In the genomic region with DNA sequence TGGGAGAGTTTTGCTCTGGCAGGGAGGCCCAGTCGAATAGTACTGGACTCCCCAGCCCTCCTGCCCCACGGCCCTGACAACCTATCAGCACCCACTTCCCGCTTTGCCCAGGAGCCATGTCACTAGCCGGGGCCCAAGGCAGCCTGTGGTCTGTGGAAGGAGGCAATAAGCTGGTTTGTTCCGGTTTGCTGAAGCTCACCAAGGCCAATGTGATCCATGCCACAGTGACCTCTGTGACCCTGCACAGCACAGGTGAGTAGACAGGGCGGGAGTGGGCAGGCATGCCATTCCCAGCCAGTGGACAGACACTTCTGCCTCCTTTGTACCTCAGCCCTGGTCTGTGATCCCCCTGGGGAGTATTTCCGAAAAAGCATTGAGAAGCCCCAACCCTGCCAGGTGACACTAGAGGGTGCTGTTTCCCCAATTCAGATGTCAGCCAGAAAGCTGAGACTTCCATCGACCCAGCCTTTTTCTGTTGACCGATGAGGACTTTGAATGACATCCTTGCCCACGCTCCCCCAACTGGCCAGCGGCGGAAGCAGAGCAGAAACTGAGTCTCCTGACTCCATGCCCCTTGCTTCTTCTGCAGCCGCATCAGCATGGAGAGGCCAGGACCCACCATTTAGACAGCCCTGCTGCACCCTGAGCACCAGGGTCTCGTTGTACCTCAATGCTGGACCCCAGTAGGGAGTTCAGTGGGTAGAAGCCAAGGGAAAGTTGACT, we compare ENCODE assay signal across 8 cellular contexts. TPM values are rescaled to one million over a fixed set of nuclear protein-coding genes. Genes with fewer than 3 reads are reported as not detected.
A peak's percentile ranks its signal among the peaks of the same experiment; 100 is the strongest.
DNase-seq lines count a peak whose midpoint lies in the region; ATAC-seq, FAIRE-seq and TF ChIP-seq lines count a peak whose summit lies in the region.

No MANE protein-coding gene starts in this region.

- H3K4me1 Mint-ChIP-seq in T-helper 2 cell treated with Interferon-gamma antibody and Interleukin-4, amounts not matched to agents 5 μg/mL and 100 μg/mL, for 36 hours (ENCODE audit: low read depth): peaks cover 6% of the 10 kb centered on the region

- peak; percentile 78 for ATAC-seq in HG02588 (IDR thresholded peaks at IDR 0.05; ENCODE audit: unreplicated experiment)
- ATAC-seq in GM12878: peak; percentile 93

- DNase-seq in NCI-H1417 (lab: John Stamatoyannopoulos, UW) (peak; percentile 18 to 76 (median 63)), NCI-H1417 treated with DMSO at 0.1 percent for 48 hours (lab: John Stamatoyannopoulos, UW) (no peak), NCI-H1436 (lab: John Stamatoyannopoulos, UW) (peak; percentile 75), GM12878 (ENCODE audit: low read depth, low spot score) (no peak), inferior parietal cortex (ENCODE audit: extremely low spot score) (peak; percentile 65)
- DNase-seq in T-helper 2 cell treated with Interferon-gamma antibody and Interleukin-4, amounts not matched to agents 5 μg/mL and 100 μg/mL, for 36 hours (ENCODE audit: low spot score): peak; percentile 23
- DNase-seq in stimulated activated CD4-positive, alpha-beta T cell treated with anti-CD3 and anti-CD28 coated beads, Interleukin-1b, Interleukin-23, amount 100 ng/mL, for 48 hours: peak; percentile 53

- no peaks in the 10 kb centered on the region for H3K27me3 ChIP-seq in GM12878 (replicated peaks in 1 of 2; ENCODE audit: control insufficient read depth in 2 of 2, insufficient read depth in 2 of 2, low read length in 1 of 2)

- no peak overlapping the region for H3K4me2 ChIP-seq in GM12878 (ENCODE audit: control insufficient read depth, insufficient read depth)

- no peaks in the 10 kb centered on the region for H3K9me3 Mint-ChIP-seq in T-helper 2 cell treated with Interferon-gamma antibody and Interleukin-4, amounts not matched to agents 5 μg/mL and 100 μg/mL, for 36 hours

- peaks cover 14% of the 10 kb centered on the region for H3K36me3 Mint-ChIP-seq in T-helper 2 cell treated with Interferon-gamma antibody and Interleukin-4, amounts not matched to agents 5 μg/mL and 100 μg/mL, for 36 hours (ENCODE audit: low read depth)

- no peaks in the 10 kb centered on the region for H3K27me3 Mint-ChIP-seq in T-helper 2 cell treated with Interferon-gamma antibody and Interleukin-4, amounts not matched to agents 5 μg/mL and 100 μg/mL, for 36 hours (ENCODE audit: low read depth)

- H3K27ac ChIP-seq in GM12878 (ENCODE audit: control insufficient read depth, insufficient read depth): no peak overlapping the region

- TF ChIP-seq POLR2A in GM12878 (IDR thresholded peaks at IDR 0.05; ENCODE audit: low read depth, low read length): no peak

- BruUV-seq in GM12878 (replicated peaks; lab: Mats Ljungman, UMichigan): no TSS peak

- in situ Hi-C loops in GM12878 (cut with MboI): no loop called here

- CTCF ChIA-PET in GM12878 (lab: Yijun Ruan, JAX): interaction anchor here (0.6 to 5.8 kb wide), 31 partner anchors 7 to 250 kb away, joined by 3 to 118 read pairs (median 5); partner anchors contain the start of genes GRPEL2, IL17B and PCYOX1L

- POLR2A ChIA-PET in GM12878 (lab: Charles Lee): interaction anchor here (1.1 kb wide), 1 partner anchor 10 kb away, joined by 3 read pairs; the partner anchor contains the start of gene PCYOX1L

- H3K4me3 ChIP-seq in GM12878: no peak overlapping the region

- SMC1A ChIA-PET in GM12878 (lab: Charles Lee; ENCODE audit: uncharacterized antibody, unreplicated experiment): interaction anchor here (0.7 to 2.9 kb wide), 10 partner anchors 14 to 194 kb away, joined by 3 to 25 read pairs (median 4); partner anchors contain the start of gene GRPEL2

- intact Hi-C loops in GM12878 (cut with micrococcal nuclease; ENCODE audit: unreplicated experiment): loop anchor here (1.0 to 2.0 kb wide), 2 partner anchors 50 to 197 kb away; no protein-coding TSS in a partner anchor

- TF ChIP-seq CTCF in GM12878 (IDR thresholded peaks at IDR 0.05 in 2 of 3, conservative IDR thresholded peaks at IDR 0.05 in 1 of 3; ENCODE audit: control insufficient read depth in 2 of 3, extremely low read depth in 1 of 3, insufficient read depth in 1 of 3, low read depth in 3 of 3, low read length in 3 of 3): peak; percentile 83 to 84 (median 83)

- no peaks in the 10 kb centered on the region for H3K4me1 ChIP-seq in GM12878 (ENCODE audit: control insufficient read depth, insufficient read depth, low read length)

- peak overlapping the region; percentile 16 for H3K27ac Mint-ChIP-seq in T-helper 2 cell treated with Interferon-gamma antibody and Interleukin-4, amounts not matched to agents 5 μg/mL and 100 μg/mL, for 36 hours

- peak; percentile 59 for TF ChIP-seq RAD21 in GM12878 (IDR thresholded peaks at IDR 0.05; ENCODE audit: insufficient read depth, low read depth, low read length)

- no peaks in the 10 kb centered on the region for H3K79me2 ChIP-seq in GM12878 (ENCODE audit: control insufficient read depth, insufficient read depth, low read length)

- H3K9ac ChIP-seq in GM12878 (ENCODE audit: control insufficient read depth, insufficient read depth, low read length): no peak overlapping the region

- no peaks in the 10 kb centered on the region for H3K36me3 ChIP-seq in GM12878 (ENCODE audit: control insufficient read depth in 2 of 2, insufficient read depth in 2 of 2, low read length in 1 of 2)

- H3K9me3 ChIP-seq in GM12878 (replicated peaks; ENCODE audit: control insufficient read depth, insufficient read depth, low read length): no peaks in the 10 kb centered on the region

- 36% methylated on average over 14 of the region's 14 CpGs for WGBS in GM12878 (ENCODE audit: insufficient coverage, insufficient replicate concordance, low lambda C conversion rate, missing lambda C conversion rate)

- H3K4me3 Mint-ChIP-seq in T-helper 2 cell treated with Interferon-gamma antibody and Interleukin-4, amounts not matched to agents 5 μg/mL and 100 μg/mL, for 36 hours: no peak overlapping the region

- no peak overlapping the region for H2AFZ ChIP-seq in GM12878 (ENCODE audit: control insufficient read depth, low read depth, low read length)

- FAIRE-seq in GM12878 (lab: Jason Lieb, UNC): peak; percentile 87

- no peaks in the 10 kb centered on the region for H4K20me1 ChIP-seq in GM12878 (ENCODE audit: control insufficient read depth, insufficient read depth)

- no peak for TF ChIP-seq EP300 in GM12878 (IDR thresholded peaks at IDR 0.05; ENCODE audit: borderline replicate concordance in 1 of 2, control insufficient read depth in 1 of 2, low read depth in 2 of 2, low read length in 2 of 2)

- RAD21 ChIA-PET in GM12878 (lab: Charles Lee; ENCODE audit: unreplicated experiment): interaction anchor here (1.1 to 2.8 kb wide), 8 partner anchors 22 to 251 kb away, joined by 3 to 8 read pairs (median 6); partner anchors contain the start of gene GRPEL2

RNA-seq across cellular contexts. Expression of gene PCYOX1L, which starts 9.6 kb away (rescaled TPM):
- 15.2 and 16.0 TPM in 2 replicates for total RNA-seq in GM12878 (2013; cell fraction: nucleolus; rRNA removed)
- total RNA-seq in GM12878 (2014; rRNA removed) (12.4 and 13.4 TPM in 2 replicates), GM12878 (2014; rRNA removed; fragmentation: Illumina TruSeq; extraction: Trizol) (10.3 and 10.5 TPM in 2 replicates), GM12878 (2021) (13.4 and 13.5 TPM in 2 replicates)
- 7.8 TPM for polyA plus RNA-seq in GM12878 (2011; ENCODE audit: low read depth)
- polyA plus RNA-seq in GM12878 (2011; rRNA removed) (8.0 and 9.6 TPM in 2 replicates), GM12878 (2014; fragmentation: Illumina TruSeq; extraction: Trizol) (12.6 and 15.4 TPM in 2 replicates), GM12878 (2014; fragmentation: Nextera tagmentation; extraction: Ambion mirVana) (1 to 10 TPM; 2.9 to 5.4 TPM), GM12878 (2014; rRNA removed) (14.6 and 14.8 TPM in 2 replicates), GM12878 (2016; fragmentation: Nextera tagmentation; extraction: Ambion mirVana) (10 to 100 TPM; 15.3 to 17.0 TPM)
- 10.3 and 12.5 TPM in 2 replicates for polyA plus RNA-seq in GM12878 (2011; cell fraction: cytosol; rRNA removed)
- 19.6 and 29.1 TPM in 2 replicates for polyA plus RNA-seq in GM12878 (2011; cell fraction: nucleus; rRNA removed)
- polyA plus RNA-seq in GM12878 (2012): 10.3 and 10.5 TPM in 2 replicates
- polyA minus RNA-seq in GM12878 (2011; rRNA and poly(A)+ RNA removed): 7.7 and 10.1 TPM in 2 replicates
- 1.7 and 1.9 TPM in 2 replicates for polyA minus RNA-seq in GM12878 (2011; cell fraction: cytosol; rRNA and poly(A)+ RNA removed)
- polyA minus RNA-seq in GM12878 (2011; cell fraction: nucleus; rRNA and poly(A)+ RNA removed): 8.5 and 11.9 TPM in 2 replicates

RNA-seq across cellular contexts. Expression of gene IL17B, which starts 11.7 kb away (rescaled TPM):
- not detected in 2 replicates for total RNA-seq in GM12878 (2013; cell fraction: nucleolus; rRNA removed)
- not detected in 2 replicates for total RNA-seq in GM12878 (2014; rRNA removed)
- total RNA-seq in GM12878 (2014; rRNA removed; fragmentation: Illumina TruSeq; extraction: Trizol): not detected in 2 replicates
- total RNA-seq in GM12878 (2021): not detected in 2 replicates
- not detected for polyA plus RNA-seq in GM12878 (2011; ENCODE audit: low read depth)
- polyA plus RNA-seq in GM12878 (2011; rRNA removed): not detected in 2 replicates
- polyA plus RNA-seq in GM12878 (2011; cell fraction: cytosol; rRNA removed): 0.13 and 0.22 TPM in 2 replicates
- 0.22 TPM in 1 of 2 replicates, not detected in the other for polyA plus RNA-seq in GM12878 (2011; cell fraction: nucleus; rRNA removed)
- polyA plus RNA-seq in GM12878 (2012): 0.18 TPM in 1 of 2 replicates, not detected in the other
- polyA plus RNA-seq in GM12878 (2014; fragmentation: Illumina TruSeq; extraction: Trizol): not detected in 2 replicates
- not detected for polyA plus RNA-seq in GM12878 (2014; fragmentation: Nextera tagmentation; extraction: Ambion mirVana)
- polyA plus RNA-seq in GM12878 (2014; rRNA removed): not detected in 2 replicates
- not detected for polyA plus RNA-seq in GM12878 (2016; fragmentation: Nextera tagmentation; extraction: Ambion mirVana)
- not detected in 2 replicates for polyA minus RNA-seq in GM12878 (2011; rRNA and poly(A)+ RNA removed)
- polyA minus RNA-seq in GM12878 (2011; cell fraction: cytosol; rRNA and poly(A)+ RNA removed): not detected in 2 replicates
- not detected in 2 replicates for polyA minus RNA-seq in GM12878 (2011; cell fraction: nucleus; rRNA and poly(A)+ RNA removed)

RNA-seq across cellular contexts. Expression of gene GRPEL2, which starts 22.1 kb away (rescaled TPM):
- 10.0 and 11.0 TPM in 2 replicates for total RNA-seq in GM12878 (2013; cell fraction: nucleolus; rRNA removed)
- 17.3 and 21.5 TPM in 2 replicates for total RNA-seq in GM12878 (2014; rRNA removed)
- 15.5 and 16.8 TPM in 2 replicates for total RNA-seq in GM12878 (2014; rRNA removed; fragmentation: Illumina TruSeq; extraction: Trizol)
- total RNA-seq in GM12878 (2021): 16.8 and 19.7 TPM in 2 replicates
- polyA plus RNA-seq in GM12878 (2011; ENCODE audit: low read depth): 5.2 TPM
- polyA plus RNA-seq in GM12878 (2011; rRNA removed): 20.2 and 28.1 TPM in 2 replicates
- 6.1 and 7.2 TPM in 2 replicates for polyA plus RNA-seq in GM12878 (2011; cell fraction: cytosol; rRNA removed)
- 6.9 and 7.7 TPM in 2 replicates for polyA plus RNA-seq in GM12878 (2011; cell fraction: nucleus; rRNA removed)
- 7.4 and 8.1 TPM in 2 replicates for polyA plus RNA-seq in GM12878 (2012)
- 13.7 and 16.3 TPM in 2 replicates for polyA plus RNA-seq in GM12878 (2014; fragmentation: Illumina TruSeq; extraction: Trizol)
- 1 to 10 TPM; 4.4 to 7.6 TPM for polyA plus RNA-seq in GM12878 (2014; fragmentation: Nextera tagmentation; extraction: Ambion mirVana)
- polyA plus RNA-seq in GM12878 (2014; rRNA removed): 10.2 and 10.4 TPM in 2 replicates
- polyA plus RNA-seq in GM12878 (2016; fragmentation: Nextera tagmentation; extraction: Ambion mirVana): 10 to 100 TPM; 12.5 to 14.5 TPM
- polyA minus RNA-seq in GM12878 (2011; rRNA and poly(A)+ RNA removed): 10.9 and 13.0 TPM in 2 replicates
- 5.2 and 9.9 TPM in 2 replicates for polyA minus RNA-seq in GM12878 (2011; cell fraction: cytosol; rRNA and poly(A)+ RNA removed)
- 5.0 and 9.7 TPM in 2 replicates for polyA minus RNA-seq in GM12878 (2011; cell fraction: nucleus; rRNA and poly(A)+ RNA removed)

Comparison
In these comparisons a context has a peak if more than half of its experiments do, and no peak if none do; other contexts are left out.
1. DNase-seq: peak in NCI-H1417 (3 of 3), NCI-H1436 (single experiment), T-helper 2 cell treated with Interferon-gamma antibody and Interleukin-4, amounts not matched to agents 5 μg/mL and 100 μg/mL, for 36 hours (single experiment), inferior parietal cortex (single experiment) and stimulated activated CD4-positive, alpha-beta T cell treated with anti-CD3 and anti-CD28 coated beads, Interleukin-1b, Interleukin-23, amount 100 ng/mL, for 48 hours (single experiment); none in NCI-H1417 treated with DMSO at 0.1 percent for 48 hours (single experiment) and GM12878 (single experiment).